Comparison of ENCODE assay signal across 1 cellular context in genomic region chr4:38279650-38280322, GRCh38.
TF ChIP-seq lines count a peak whose summit lies in the region.

No MANE protein-coding gene starts in this region.

TF ChIP-seq in GM23338, 12 proteins besides CTCF, POLR2A, EP300 and RAD21 (continued from another document):
- TF ChIP-seq ZNF462 (CRISPR knock-in tag; IDR thresholded peaks at IDR 0.05) (no peak), STAT1 (IDR thresholded peaks at IDR 0.05; ENCODE audit: unreplicated experiment) (no peak), EZH2phosphoT487 (IDR thresholded peaks at IDR 0.05; ENCODE audit: unreplicated experiment) (no peak)
TF ChIP-seq in GM23338: peak in this region for 0.
